Comparison of ENCODE assay signal across 13 cellular contexts in genomic region chr1:43284711-43285110, GRCh38. TPM values are rescaled to one million over a fixed set of nuclear protein-coding genes. Genes with fewer than 3 reads are reported as not detected.
A peak's percentile ranks its signal among the peaks of the same experiment; 100 is the strongest.
DNase-seq lines count a peak whose midpoint lies in the region; ATAC-seq and TF ChIP-seq lines count a peak whose summit lies in the region.
"Had no signal": no experiment of that assay in that cellular context is flagged by ENCODE, and none has a peak within 500 bp of the region (broad histone marks: within the 10 kb centered on the region; RNA-seq: fewer than 3 reads in every experiment).

No MANE protein-coding gene starts in this region.

- H3K4me3 ChIP-seq in right atrium auricular region (no peak overlapping the region), esophagus (ENCODE audit: low read depth in 1 of 2, low read length in 2 of 2) (peak overlapping the region; percentile 57 to 59), muscle layer of duodenum (ENCODE audit: low read depth in 1 of 2, low read length in 2 of 2) (peak overlapping the region in 1 of 2 donors; percentile 49)
- H3K4me3 ChIP-seq: gastroesophageal sphincter, testis had no signal

- ATAC-seq in GM21717 (IDR thresholded peaks at IDR 0.05; ENCODE audit: unreplicated experiment) (no peak), GM18520 (IDR thresholded peaks at IDR 0.05; ENCODE audit: unreplicated experiment) (no peak)
- no peak for ATAC-seq in naive thymus-derived CD8-positive, alpha-beta T cell
- ATAC-seq: gastroesophageal sphincter had no signal

- POLR2A ChIA-PET in naive thymus-derived CD8-positive, alpha-beta T cell (lab: Charles Lee) = no interaction called here

- DNase-seq in cardiac septum (ENCODE audit: low spot score) (peak; percentile 53), right atrium auricular region (ENCODE audit: low spot score) (no peak), mucosa of gallbladder (ENCODE audit: low spot score) (no peak)
- DNase-seq in naive thymus-derived CD8-positive, alpha-beta T cell = no peak
- DNase-seq: OCI-M1, testis had no signal

- H3K27me3 ChIP-seq in right atrium auricular region (no peaks in the 10 kb centered on the region), esophagus (ENCODE audit: control insufficient read depth in 1 of 2, insufficient read depth in 2 of 2, low read length in 2 of 2) (no peaks in the 10 kb centered on the region), muscle layer of duodenum (ENCODE audit: low read depth, low read length) (no peaks in the 10 kb centered on the region)
- H3K27me3 ChIP-seq: testis had no signal

- H3K27ac ChIP-seq in right atrium auricular region (no peak overlapping the region), esophagus (ENCODE audit: low read depth in 2 of 2, low read length in 1 of 2) (peak overlapping the region; percentile 49 to 81), muscle layer of duodenum (ENCODE audit: low read length) (peak overlapping the region; percentile 40)
- H3K27ac ChIP-seq: gastroesophageal sphincter, testis had no signal

- H3K4me1 ChIP-seq in right atrium auricular region (no peaks in the 10 kb centered on the region), esophagus (ENCODE audit: control insufficient read depth in 2 of 2, insufficient read depth in 2 of 2, low read length in 1 of 2) (peaks cover 0 to 9% of the 10 kb centered on the region in 2 donors), muscle layer of duodenum (ENCODE audit: control insufficient read depth in 1 of 2, insufficient read depth in 2 of 2, low read length in 2 of 2) (no peaks in the 10 kb centered on the region)
- H3K4me1 ChIP-seq: gastroesophageal sphincter had no signal

- no peak for TF ChIP-seq CTCF in right atrium auricular region (IDR thresholded peaks at IDR 0.05)

- WGBS in esophagus, 2 donors = 48 to 64% methylated on average over 11 of the region's 11 CpGs

- H3K36me3 Mint-ChIP-seq in naive thymus-derived CD8-positive, alpha-beta T cell = peaks cover 0 to 2% (median 0%) of the 10 kb centered on the region in 3 donors

- intact Hi-C loops in cardiac septum (cut with DNase I) = no loop called here

- peaks cover 0 to 4% (median 0%) of the 10 kb centered on the region in 4 donors for H3K4me1 Mint-ChIP-seq in naive thymus-derived CD8-positive, alpha-beta T cell

- peaks cover 0 to 21% (median 13%) of the 10 kb centered on the region in 5 donors for H3K27me3 Mint-ChIP-seq in naive thymus-derived CD8-positive, alpha-beta T cell

- peak overlapping the region in 1 of 10 donors; percentile 43 for H3K27ac Mint-ChIP-seq in naive thymus-derived CD8-positive, alpha-beta T cell

- H3K36me3 ChIP-seq in right atrium auricular region = no peaks in the 10 kb centered on the region
- H3K36me3 ChIP-seq in esophagus (ENCODE audit: control insufficient read depth in 2 of 2, insufficient read depth in 2 of 2, low read length in 1 of 2) = peaks cover 0 to 2% of the 10 kb centered on the region in 2 donors
- no peaks in the 10 kb centered on the region for H3K36me3 ChIP-seq in muscle layer of duodenum (ENCODE audit: control insufficient read depth in 1 of 2, insufficient read depth in 2 of 2, low read length in 2 of 2)
- H3K36me3 ChIP-seq: gastroesophageal sphincter had no signal

- H3K9me3 ChIP-seq in right atrium auricular region (no peaks in the 10 kb centered on the region), esophagus (ENCODE audit: control insufficient read depth in 2 of 2, insufficient read depth in 1 of 2, low read depth in 1 of 2, low read length in 1 of 2) (no peaks in the 10 kb centered on the region), muscle layer of duodenum (ENCODE audit: control insufficient read depth in 1 of 2, low read length in 2 of 2) (no peaks in the 10 kb centered on the region)
- H3K9me3 ChIP-seq: gastroesophageal sphincter, testis had no signal

- H3K9me3 Mint-ChIP-seq in naive thymus-derived CD8-positive, alpha-beta T cell = no peaks in the 10 kb centered on the region

- H3K4me3 Mint-ChIP-seq in naive thymus-derived CD8-positive, alpha-beta T cell = no peak overlapping the region

RNA-seq across cellular contexts. Expression of gene C1orf210, which starts 0.7 kb away (rescaled TPM):
- total RNA-seq in cardiac septum = not detected
- not detected for total RNA-seq in right atrium auricular region
- polyA plus RNA-seq in esophagus = 10 to 100 TPM in 1 of 2 donors, 1 to 10 TPM in 1; 9.1 to 16.7 TPM
- total RNA-seq in mucosa of gallbladder = 47.9 TPM
- not detected for total RNA-seq in naive thymus-derived CD8-positive, alpha-beta T cell
- polyA plus RNA-seq in naive thymus-derived CD8-positive, alpha-beta T cell = under 1 TPM in 1 of 3 donors, not detected in 2; 0.13 TPM
- total RNA-seq: A673; T-helper 1 cell treated with Interleukin-12 subunit alpha and Interleukin-12 subunit beta and Interleukin-4 antibody, amounts not matched to agents 30 ng/mL and 1 ng/mL, for 36 hours had no signal

RNA-seq across cellular contexts. Expression of gene TMEM125, which starts 14.9 kb away (rescaled TPM):
- not detected for total RNA-seq in cardiac septum
- total RNA-seq in right atrium auricular region = 1 to 10 TPM in 1 of 2 donors, under 1 TPM in 1; 0.70 to 2.1 TPM
- polyA plus RNA-seq in esophagus = 10 to 100 TPM; 10.9 to 11.7 TPM
- 75.9 TPM for total RNA-seq in mucosa of gallbladder
- total RNA-seq in naive thymus-derived CD8-positive, alpha-beta T cell = not detected
- polyA plus RNA-seq in naive thymus-derived CD8-positive, alpha-beta T cell = under 1 TPM in 2 of 3 donors, not detected in 1; 0.23 to 0.33 TPM
- total RNA-seq: A673; T-helper 1 cell treated with Interleukin-12 subunit alpha and Interleukin-12 subunit beta and Interleukin-4 antibody, amounts not matched to agents 30 ng/mL and 1 ng/mL, for 36 hours had no signal

RNA-seq across cellular contexts. Expression of gene TIE1, which starts 16.1 kb away (rescaled TPM):
- total RNA-seq in cardiac septum = 27.7 TPM
- 10 to 100 TPM; 23.6 to 51.7 TPM for total RNA-seq in right atrium auricular region
- polyA plus RNA-seq in esophagus = 1 to 10 TPM; 4.2 to 4.7 TPM
- 23.3 TPM for total RNA-seq in mucosa of gallbladder
- not detected for total RNA-seq in naive thymus-derived CD8-positive, alpha-beta T cell
- polyA plus RNA-seq in naive thymus-derived CD8-positive, alpha-beta T cell = not detected
- total RNA-seq: A673 had no signal

RNA-seq across cellular contexts. Expression of gene MPL, which starts 52.9 kb away (rescaled TPM):
- total RNA-seq in cardiac septum (1.6 TPM), right atrium auricular region (under 1 TPM in 1 of 2 donors, not detected in 1; 0.39 TPM), mucosa of gallbladder (not detected)
- polyA plus RNA-seq in esophagus = under 1 TPM in 1 of 2 donors, not detected in 1; 0.06 TPM
- not detected for total RNA-seq in naive thymus-derived CD8-positive, alpha-beta T cell
- not detected for polyA plus RNA-seq in naive thymus-derived CD8-positive, alpha-beta T cell
- total RNA-seq: A673; T-helper 1 cell treated with Interleukin-12 subunit alpha and Interleukin-12 subunit beta and Interleukin-4 antibody, amounts not matched to agents 30 ng/mL and 1 ng/mL, for 36 hours had no signal

Comparison
In these comparisons a context has a peak if more than half of its experiments do, and no peak if none do; other contexts are left out.
1. H3K27ac ChIP-seq: peak in esophagus (2 of 2) and muscle layer of duodenum (single experiment); none in right atrium auricular region (0 of 2).
2. H3K4me3 ChIP-seq: peak in esophagus (2 of 2); none in right atrium auricular region (0 of 2).
3. RNA of gene C1orf210, which starts 0.7 kb away (total RNA-seq): 47.9 TPM in mucosa of gallbladder (single experiment); not detected in right atrium auricular region, not detected in naive thymus-derived CD8-positive, alpha-beta T cell and not detected in cardiac septum (single experiment); every median in the first group is over 10 times any median in the second.
4. RNA of gene TMEM125, which starts 14.9 kb away (total RNA-seq): 75.9 TPM in mucosa of gallbladder (single experiment); 0.70 to 2.1 TPM in right atrium auricular region, not detected in naive thymus-derived CD8-positive, alpha-beta T cell and not detected in cardiac septum (single experiment); every median in the first group is over 10 times any median in the second.
5. RNA of gene TIE1, which starts 16.1 kb away (total RNA-seq): 23.6 to 51.7 TPM in right atrium auricular region, 27.7 TPM in cardiac septum (single experiment) and 23.3 TPM in mucosa of gallbladder (single experiment); not detected in naive thymus-derived CD8-positive, alpha-beta T cell; every median in the first group is over 10 times any median in the second.